21 cellular contexts compared by ENCODE assay signal in the genomic region with DNA sequence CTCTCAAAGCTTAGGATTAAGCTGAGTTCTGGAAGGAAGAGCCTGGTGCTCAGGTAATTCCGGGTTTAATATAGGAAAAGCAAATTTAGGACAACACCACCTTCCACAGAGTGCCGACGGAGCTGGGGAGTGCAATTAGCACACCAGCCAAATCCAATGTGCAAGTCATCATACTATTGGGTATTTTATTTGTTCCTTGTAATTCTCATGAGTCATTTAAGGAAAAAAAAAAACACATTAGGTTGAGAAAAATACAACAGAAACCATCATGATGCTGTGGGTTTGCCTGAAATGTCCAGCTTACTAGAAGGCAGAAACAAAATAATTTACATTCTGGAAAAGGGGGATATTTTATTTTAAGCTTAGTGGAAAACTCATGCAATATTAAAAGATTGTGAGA.
DNase-seq lines count a peak whose midpoint lies in the region; ATAC-seq, FAIRE-seq and TF ChIP-seq lines count a peak whose summit lies in the region.
"Had no signal": no experiment of that assay in that cellular context is flagged by ENCODE, and none has a peak within 500 bp of the region (broad histone marks: within the 10 kb centered on the region; RNA-seq: fewer than 3 reads in every experiment).

No MANE protein-coding gene starts in this region.

- in situ Hi-C loops in IMR-90 (cut with MboI; ENCODE audit: low sequenced_read_pairs) (no loop called here), gastrocnemius medialis (cut with MboI; ENCODE audit: low sequenced_read_pairs in 4 of 4) (no loop called here)

- no peaks in the 10 kb centered on the region for H3K9me1 ChIP-seq in IMR-90 (ENCODE audit: insufficient read depth, low read length)

- TF ChIP-seq CTCF in A549 (IDR thresholded peaks at IDR 0.05) = no peak
- TF ChIP-seq CTCF in IMR-90 (conservative IDR thresholded peaks at IDR 0.05; ENCODE audit: low read depth, low read length) = no peak
- no peak for TF ChIP-seq CTCF in choroid plexus epithelial cell (conservative IDR thresholded peaks at IDR 0.05; ENCODE audit: low read depth, low read length)
- no peak for TF ChIP-seq CTCF in hepatocyte (IDR thresholded peaks at IDR 0.05; ENCODE audit: poor library complexity)
- no peak for TF ChIP-seq CTCF in esophagus squamous epithelium (IDR thresholded peaks at IDR 0.05)
- no peak for TF ChIP-seq CTCF in gastrocnemius medialis (IDR thresholded peaks at IDR 0.05 in 4 of 5, conservative IDR thresholded peaks at IDR 0.05 in 1 of 5)

- H3K4me1 ChIP-seq in A549 (no peaks in the 10 kb centered on the region), IMR-90 (ENCODE audit: control insufficient read depth, insufficient read depth, low read length) (no peaks in the 10 kb centered on the region), hepatocyte (ENCODE audit: insufficient read depth) (no peaks in the 10 kb centered on the region), esophagus squamous epithelium (no peaks in the 10 kb centered on the region), gastrocnemius medialis (no peaks in the 10 kb centered on the region)

- no peak overlapping the region for H4K91ac ChIP-seq in IMR-90 (ENCODE audit: insufficient read depth, low read depth, low read length)

- CTCF ChIA-PET in A549 (lab: Yijun Ruan, JAX) (interaction anchor here (1.2 to 1.4 kb wide), 2 partner anchors 8 to 10 kb away, joined by 3 to 5 read pairs; no protein-coding TSS in a partner anchor), IMR-90 (lab: Yijun Ruan, JAX) (interaction anchor here (0.6 kb wide), 1 partner anchor 124 kb away, joined by 3 read pairs; no protein-coding TSS in a partner anchor)

- H3K27me3 ChIP-seq in IMR-90 (ENCODE audit: control insufficient read depth, insufficient read depth, low read length) (no peaks in the 10 kb centered on the region), hepatocyte (no peaks in the 10 kb centered on the region), esophagus squamous epithelium (no peaks in the 10 kb centered on the region), gastrocnemius medialis (no peaks in the 10 kb centered on the region)

- no peak overlapping the region for H2AK5ac ChIP-seq in IMR-90 (ENCODE audit: low read depth, low read length)

- intact Hi-C loops in IMR-90 (cut with micrococcal nuclease) = no loop called here
- intact Hi-C loops in esophagus squamous epithelium (cut with DNase I) = no loop called here
- intact Hi-C loops in gastrocnemius medialis (cut with DNase I; ENCODE audit: low total_unique reads) = no loop called here

- TF ChIP-seq POLR2A in A549 (IDR thresholded peaks at IDR 0.05; ENCODE audit: low read length) (no peak), IMR-90 (IDR thresholded peaks at IDR 0.05; ENCODE audit: low read depth, low read length) (no peak), esophagus squamous epithelium (IDR thresholded peaks at IDR 0.05) (no peak), gastrocnemius medialis (IDR thresholded peaks at IDR 0.05) (no peak)

- H2BK20ac ChIP-seq in IMR-90 (ENCODE audit: low read depth, low read length) = no peak overlapping the region

- no peak overlapping the region for H3K4ac ChIP-seq in IMR-90 (ENCODE audit: low read depth, low read length)

- ATAC-seq in A549 (no peak), IMR-90 (ENCODE audit: low read depth) (no peak), GM21526 (IDR thresholded peaks at IDR 0.05; ENCODE audit: low FRiP score, unreplicated experiment) (no peak), gastrocnemius medialis (no peak), GM19035 (IDR thresholded peaks at IDR 0.05; ENCODE audit: unreplicated experiment) (no peak)

- TF ChIP-seq RAD21 in A549 (conservative IDR thresholded peaks at IDR 0.05 in 1 of 2, IDR thresholded peaks at IDR 0.05 in 1 of 2) (no peak), IMR-90 (IDR thresholded peaks at IDR 0.05; ENCODE audit: low read length) (no peak)

- H4K8ac ChIP-seq in IMR-90 (ENCODE audit: low read depth in 2 of 2, low read length in 2 of 2) = no peak overlapping the region

- POLR2A ChIA-PET in A549 (lab: Yijun Ruan, JAX) (interaction anchor here (0.5 kb wide), 1 partner anchor 14 kb away, joined by 3 read pairs; no protein-coding TSS in a partner anchor), IMR-90 (lab: Charles Lee; ENCODE audit: unreplicated experiment) (no interaction called here)

- H2AFZ ChIP-seq in IMR-90 (replicated peaks; ENCODE audit: low read length, poor library complexity) = no peak overlapping the region
- H2AFZ ChIP-seq in hepatocyte = no peak overlapping the region

- H3K14ac ChIP-seq in IMR-90 (replicated peaks; ENCODE audit: low read depth, low read length) = no peak overlapping the region

- no peak overlapping the region for H2BK5ac ChIP-seq in IMR-90 (ENCODE audit: low read depth, low read length, poor library complexity, severe bottlenecking)

- H3K27ac ChIP-seq in A549 (no peak overlapping the region), IMR-90 (ENCODE audit: insufficient read depth, low read length) (no peak overlapping the region), hepatocyte (no peak overlapping the region), esophagus squamous epithelium (peak overlapping the region in 1 of 4 donors; percentile 34), gastrocnemius medialis (no peak overlapping the region)
- H3K27ac ChIP-seq: 22Rv1 had no signal

- H2AK9ac ChIP-seq in IMR-90 (replicated peaks; ENCODE audit: low read depth, low read length, poor library complexity) = no peak overlapping the region

- H3K36me3 ChIP-seq in IMR-90 (ENCODE audit: control insufficient read depth, insufficient read depth, low read length) (no peaks in the 10 kb centered on the region), hepatocyte (replicated peaks; ENCODE audit: insufficient read depth, low read depth) (no peaks in the 10 kb centered on the region), esophagus squamous epithelium (no peaks in the 10 kb centered on the region), gastrocnemius medialis (no peaks in the 10 kb centered on the region)

- dilution Hi-C loops in IMR-90 (cut with HindIII; ENCODE audit: low sequenced_read_pairs, unreplicated experiment) = no loop called here

- no peaks in the 10 kb centered on the region for H3K9me2 ChIP-seq in hepatocyte (replicated peaks; ENCODE audit: insufficient read depth)

- H4K5ac ChIP-seq in IMR-90 (ENCODE audit: low read depth, low read length) = no peak overlapping the region

- no peak for FAIRE-seq in A549 (lab: Jason Lieb, UNC)
- FAIRE-seq: D721Med, G401.6, GM12892, H1 had no signal

- DNase-seq in A549 (ENCODE audit: low read depth in 1 of 2, low spot score in 1 of 2) (no peak), IMR-90 (peak; percentile 9), choroid plexus epithelial cell (ENCODE audit: low read depth) (peak; percentile 17), hepatocyte (ENCODE audit: low spot score) (no peak), esophagus squamous epithelium (lab: John Stamatoyannopoulos, UW) (no peak), gastrocnemius medialis (no peak)
- DNase-seq: CD4-positive, alpha-beta memory T cell; DMS79 treated with DMSO at 0.1 percent for 48 hours; Karpas-422; MM.1S; NCI-H1105; NCI-H187; NCI-H446; NCI-H748 treated with DMSO at 0.1 percent for 48 hours had no signal

- H3K79me2 ChIP-seq in hepatocyte = no peaks in the 10 kb centered on the region

- BruUV-seq in IMR-90 (replicated peaks; lab: Mats Ljungman, UMichigan) = no TSS peak

- no peak overlapping the region for H2BK15ac ChIP-seq in IMR-90 (ENCODE audit: low read depth, low read length)

- no peaks in the 10 kb centered on the region for H3K9me3 ChIP-seq in A549
- peaks cover 14% of the 10 kb centered on the region for H3K9me3 ChIP-seq in IMR-90 (ENCODE audit: control insufficient read depth, insufficient read depth, low read length)
- no peaks in the 10 kb centered on the region for H3K9me3 ChIP-seq in hepatocyte (ENCODE audit: low read depth)
- H3K9me3 ChIP-seq in esophagus squamous epithelium = no peaks in the 10 kb centered on the region
- no peaks in the 10 kb centered on the region for H3K9me3 ChIP-seq in gastrocnemius medialis

- H3K4me2 ChIP-seq in A549 (no peak overlapping the region), IMR-90 (ENCODE audit: low read depth, low read length) (peak overlapping the region; percentile 36; the same call in 1 of the 2 replicates), hepatocyte (peak overlapping the region; percentile 62)

- H3K79me1 ChIP-seq in IMR-90 (ENCODE audit: low read depth in 1 of 2, low read length in 2 of 2) = no peaks in the 10 kb centered on the region

- no peak overlapping the region for H3K9ac ChIP-seq in IMR-90 (ENCODE audit: low read depth, low read length)

- no peak overlapping the region for H3K18ac ChIP-seq in IMR-90 (ENCODE audit: low read depth, low read length)

- H3K56ac ChIP-seq in IMR-90 (ENCODE audit: extremely low read depth, insufficient read depth, low read length) = no peak overlapping the region

- H2BK120ac ChIP-seq in IMR-90 (ENCODE audit: low read depth, low read length) = no peak overlapping the region

- TF ChIP-seq EP300 in A549 (IDR thresholded peaks at IDR 0.05) = no peak

- no peak overlapping the region for H3K23ac ChIP-seq in IMR-90 (ENCODE audit: low read depth, low read length)

- H4K20me1 ChIP-seq in IMR-90 (ENCODE audit: insufficient read depth, low read length) (no peaks in the 10 kb centered on the region), hepatocyte (ENCODE audit: insufficient read depth, poor library complexity, severe bottlenecking) (no peaks in the 10 kb centered on the region)

- WGBS in A549 (ENCODE audit: missing lambda C conversion rate) = 11% methylated on average over 3 of the region's 3 CpGs
- no CpG with 5 or more reads among the region's 3 CpGs for WGBS in IMR-90 (ENCODE audit: extremely low coverage in 2 of 2, insufficient read length in 1 of 2), 2 experiments
- WGBS in hepatocyte (ENCODE audit: low lambda C conversion rate, missing lambda C conversion rate) = 19% methylated on average over 3 of the region's 3 CpGs
- 23 to 97% methylated on average over 3 of the region's 3 CpGs for WGBS in esophagus squamous epithelium, 2 donors

- no peak overlapping the region for H3K4me3 ChIP-seq in A549
- no peak overlapping the region for H3K4me3 ChIP-seq in IMR-90 (ENCODE audit: insufficient read depth, low read depth, low read length)
- H3K4me3 ChIP-seq in choroid plexus epithelial cell (ENCODE audit: low read depth, low read length) = no peak overlapping the region
- no peak overlapping the region for H3K4me3 ChIP-seq in hepatocyte
- no peak overlapping the region for H3K4me3 ChIP-seq in esophagus squamous epithelium
- H3K4me3 ChIP-seq in gastrocnemius medialis = no peak overlapping the region

TF ChIP-seq in A549, 52 proteins besides CTCF, POLR2A, EP300 and RAD21:
- TF ChIP-seq ZNF302 (CRISPR knock-in tag; IDR thresholded peaks at IDR 0.05) = no peak
- TF ChIP-seq NFE2L2 (conservative IDR thresholded peaks at IDR 0.05; ENCODE audit: low read length) = peak; percentile 25; the same call in 1 of the 2 replicates

TF ChIP-seq in IMR-90, 13 proteins besides CTCF, POLR2A, EP300 and RAD21 (continues in another document):
- TF ChIP-seq CEBPB (IDR thresholded peaks at IDR 0.05; ENCODE audit: low read depth, low read length) (no peak), SMC3 (IDR thresholded peaks at IDR 0.05; ENCODE audit: low read depth, low read length) (no peak), RCOR1 (IDR thresholded peaks at IDR 0.05; ENCODE audit: insufficient replicate concordance, low read length) (no peak), NFE2L2 (IDR thresholded peaks at IDR 0.05; ENCODE audit: low read depth, low read length) (no peak), RFX5 (IDR thresholded peaks at IDR 0.05; ENCODE audit: low read depth, low read length) (no peak)

Comparison
In these comparisons a context has a peak if more than half of its experiments do, and no peak if none do; other contexts are left out.
1. DNase-seq: peak in IMR-90 (single experiment) and choroid plexus epithelial cell (single experiment); none in A549 (0 of 2), hepatocyte (single experiment), esophagus squamous epithelium (single experiment) and gastrocnemius medialis (0 of 2).